Comparison of ENCODE assay signal across 19 cellular contexts in the genomic region with DNA sequence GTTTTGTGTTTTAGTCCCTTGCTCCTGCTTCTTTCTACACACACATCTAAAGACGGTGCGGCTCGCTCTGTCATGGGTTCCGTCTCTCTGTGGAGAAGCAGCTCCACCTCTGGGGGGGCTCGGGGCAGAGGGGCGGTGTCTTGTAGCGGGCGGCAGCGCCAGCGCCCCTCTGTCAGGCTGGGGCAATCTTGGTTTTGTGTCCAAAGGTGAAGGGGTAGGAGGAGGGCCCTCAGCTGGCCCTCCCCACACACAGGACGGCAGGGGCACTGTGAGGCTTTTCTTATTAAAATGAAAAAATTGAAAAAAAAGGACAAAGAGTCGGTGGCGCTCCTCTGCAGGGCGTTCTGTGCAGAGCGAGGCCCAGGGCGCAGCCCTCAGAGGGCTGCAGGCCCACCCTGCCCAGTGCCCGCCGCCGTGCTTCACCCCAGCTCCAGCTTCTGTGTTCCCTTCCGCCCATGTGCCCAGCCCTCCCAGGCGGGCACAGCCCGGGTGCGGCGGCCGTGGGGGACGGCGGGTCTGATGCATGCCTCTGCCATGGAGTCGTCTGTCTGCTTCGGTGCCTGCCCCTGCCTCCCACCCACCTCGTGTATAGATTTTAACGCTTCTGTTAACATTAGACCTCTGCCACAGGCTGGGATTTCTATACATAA.
"Had no signal": no experiment of that assay in that cellular context is flagged by ENCODE, and none has a peak within 500 bp of the region (broad histone marks: within the 10 kb centered on the region; RNA-seq: fewer than 3 reads in every experiment).

No MANE protein-coding gene starts in this region.

- H3K4me3 ChIP-seq: hepatocyte, skin epidermis had no signal

- H3K27ac Mint-ChIP-seq: activated CD4-positive, alpha-beta T cell treated with anti-CD3 and anti-CD28 coated beads, Interleukin-2, amount 10 ng/mL, durations not matched to agents 24 days and 14 days; activated CD8-positive, alpha-beta T cell treated with anti-CD3 and anti-CD28 coated beads, Interleukin-2, amount 10 ng/mL, durations not matched to agents 7 days and 5 days; activated naive CD8-positive, alpha-beta T cell treated with anti-CD3 and anti-CD28 coated beads, Interleukin-2, amount 10 ng/mL, durations not matched to agents 7 days and 5 days; activated T-cell treated with anti-CD3 and anti-CD28 coated beads, Interleukin-2, amount 50 U/mL, for 24 hours; activated T-helper 2 cell treated with anti-CD3 and anti-CD28 coated beads, Interferon-gamma antibody, Interleukin-2, Interleukin-4, amounts not matched to agents 10 μg/mL and 5 μg/mL and 100 μg/mL, durations not matched to agents 14 hours and 24 hours and 36 hours; natural killer cell treated with Interleukin-12 subunit alpha and Interleukin-12 subunit beta and Interleukin-15 and Interleukin-18, amount 100 ng/mL, for 72 hours; T-helper 1 cell treated with Interleukin-12 subunit alpha and Interleukin-12 subunit beta and Interleukin-4 antibody, amounts not matched to agents 30 μg/mL and 1 μg/mL, for 36 hours had no signal

- H3K36me3 ChIP-seq: brain microvascular endothelial cell, lower lobe of right lung, prostate gland had no signal

- H3K36me3 Mint-ChIP-seq: natural killer cell treated with Interleukin-12 subunit alpha and Interleukin-12 subunit beta and Interleukin-15 and Interleukin-18, amount 100 ng/mL, for 72 hours had no signal

- H3K27me3 ChIP-seq: brain microvascular endothelial cell, hepatocyte had no signal

- H3K4me1 Mint-ChIP-seq: activated CD4-positive, alpha-beta T cell treated with anti-CD3 and anti-CD28 coated beads, Interleukin-2, amount 10 ng/mL, durations not matched to agents 24 days and 14 days; activated naive CD8-positive, alpha-beta T cell treated with anti-CD3 and anti-CD28 coated beads, Interleukin-2, amount 10 ng/mL, durations not matched to agents 7 days and 5 days had no signal

- H3K9me3 ChIP-seq: lower lobe of right lung, prostate gland had no signal

- ATAC-seq: activated CD8-positive, alpha-beta T cell treated with anti-CD3 and anti-CD28 coated beads, Interleukin-2, amount 10 ng/mL, durations not matched to agents 7 days and 5 days; left colon; lower lobe of right lung; natural killer cell treated with Interleukin-12 subunit alpha and Interleukin-12 subunit beta and Interleukin-15 and Interleukin-18, amount 100 ng/mL, for 72 hours; right cardiac atrium had no signal

- H3K27ac ChIP-seq: brain microvascular endothelial cell, hepatocyte, skin epidermis had no signal

- H3K27me3 Mint-ChIP-seq: activated CD4-positive, alpha-beta T cell treated with anti-CD3 and anti-CD28 coated beads, Interleukin-2, amount 10 ng/mL, durations not matched to agents 24 days and 14 days; activated naive CD8-positive, alpha-beta T cell treated with anti-CD3 and anti-CD28 coated beads, Interleukin-2, amount 10 ng/mL, durations not matched to agents 7 days and 5 days; activated T-cell treated with anti-CD3 and anti-CD28 coated beads, Interleukin-2, amount 50 U/mL, for 24 hours; natural killer cell treated with Interleukin-12 subunit alpha and Interleukin-12 subunit beta and Interleukin-15 and Interleukin-18, amount 100 ng/mL, for 72 hours had no signal

- H3K9me3 Mint-ChIP-seq: activated CD4-positive, alpha-beta T cell treated with anti-CD3 and anti-CD28 coated beads, Interleukin-2, amount 10 ng/mL, durations not matched to agents 24 days and 14 days; activated naive CD8-positive, alpha-beta T cell treated with anti-CD3 and anti-CD28 coated beads, Interleukin-2, amount 10 ng/mL, durations not matched to agents 7 days and 5 days; activated T-cell treated with anti-CD3 and anti-CD28 coated beads, Interleukin-2, amount 50 U/mL, for 24 hours; activated T-helper 2 cell treated with anti-CD3 and anti-CD28 coated beads, Interferon-gamma antibody, Interleukin-2, Interleukin-4, amounts not matched to agents 10 μg/mL and 5 μg/mL and 100 μg/mL, durations not matched to agents 14 hours and 24 hours and 36 hours; natural killer cell treated with Interleukin-12 subunit alpha and Interleukin-12 subunit beta and Interleukin-15 and Interleukin-18, amount 100 ng/mL, for 72 hours; T-helper 1 cell treated with Interleukin-12 subunit alpha and Interleukin-12 subunit beta and Interleukin-4 antibody, amounts not matched to agents 30 μg/mL and 1 μg/mL, for 36 hours had no signal

- DNase-seq: activated CD4-positive, alpha-beta T cell treated with anti-CD3 and anti-CD28 coated beads, Interleukin-2, amount 10 ng/mL, durations not matched to agents 24 days and 14 days; activated CD8-positive, alpha-beta T cell treated with anti-CD3 and anti-CD28 coated beads, Interleukin-2, amount 10 ng/mL, durations not matched to agents 7 days and 5 days; activated naive CD4-positive, alpha-beta T cell treated with Interleukin-2 at 50 U/mL for 16 hours; activated naive CD8-positive, alpha-beta T cell treated with anti-CD3 and anti-CD28 coated beads, Interleukin-2, amount 10 ng/mL, durations not matched to agents 7 days and 5 days; activated T-cell treated with anti-CD3 and anti-CD28 coated beads, Interleukin-2, amount 50 U/mL, for 24 hours; amygdala; brain microvascular endothelial cell; central memory CD4-positive, alpha-beta T cell; effector CD4-positive, alpha-beta T cell; foreskin fibroblast; lower lobe of right lung; right cardiac atrium had no signal

- H3K4me3 Mint-ChIP-seq: activated CD4-positive, alpha-beta T cell treated with anti-CD3 and anti-CD28 coated beads, Interleukin-2, amount 10 ng/mL, durations not matched to agents 24 days and 14 days; activated CD8-positive, alpha-beta T cell treated with anti-CD3 and anti-CD28 coated beads, Interleukin-2, amount 10 ng/mL, durations not matched to agents 7 days and 5 days; activated naive CD8-positive, alpha-beta T cell treated with anti-CD3 and anti-CD28 coated beads, Interleukin-2, amount 10 ng/mL, durations not matched to agents 7 days and 5 days; activated T-cell treated with anti-CD3 and anti-CD28 coated beads, Interleukin-2, amount 50 U/mL, for 24 hours; natural killer cell treated with Interleukin-12 subunit alpha and Interleukin-12 subunit beta and Interleukin-15 and Interleukin-18, amount 100 ng/mL, for 72 hours; T-helper 1 cell treated with Interleukin-12 subunit alpha and Interleukin-12 subunit beta and Interleukin-4 antibody, amounts not matched to agents 30 μg/mL and 1 μg/mL, for 36 hours had no signal
